ENCODE assay signal across 1 cellular context in the genomic region with DNA sequence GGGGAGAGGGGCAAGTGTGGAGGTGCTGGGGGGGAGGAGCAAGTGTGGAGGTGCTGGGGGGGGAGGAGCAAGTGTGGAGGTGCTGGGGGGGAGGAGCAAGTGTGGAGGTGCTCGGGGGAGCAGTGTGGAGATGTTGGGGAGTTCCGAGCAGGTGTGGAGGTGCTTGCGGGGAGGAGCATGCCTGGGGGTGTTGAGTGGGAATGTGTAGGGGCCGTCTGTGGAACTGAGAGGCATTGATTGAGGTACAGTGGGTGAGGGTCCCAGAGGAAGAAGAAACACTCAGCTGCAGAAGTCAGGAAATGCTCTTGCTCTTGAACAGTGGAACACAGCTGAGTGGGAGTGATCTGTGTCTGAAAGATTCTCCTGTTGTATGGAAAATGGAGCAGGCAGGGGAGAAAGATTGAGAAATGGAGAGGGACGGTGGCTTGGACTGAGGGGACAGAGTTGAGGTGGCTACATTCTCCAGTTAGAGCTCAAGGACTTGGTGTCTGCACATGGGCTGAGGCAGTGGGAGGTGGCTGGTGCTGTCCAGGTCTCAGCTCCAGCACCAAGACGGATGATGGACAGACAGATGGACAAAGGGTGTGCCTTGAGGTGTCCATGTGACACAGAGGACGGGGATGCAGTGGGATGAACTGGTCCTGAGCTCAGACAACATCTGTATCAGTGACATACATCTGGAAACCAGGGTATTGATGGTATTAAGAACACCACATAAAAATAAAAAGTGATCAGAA.
TF ChIP-seq lines count a peak whose summit lies in the region.

No MANE protein-coding gene starts in this region.

TF ChIP-seq in IMR-90, 13 proteins besides CTCF, POLR2A, EP300 and RAD21:
- no peak for TF ChIP-seq CEBPB (IDR thresholded peaks at IDR 0.05; ENCODE audit: low read depth, low read length)
- TF ChIP-seq RFX5 (IDR thresholded peaks at IDR 0.05; ENCODE audit: low read depth, low read length), result no peak
- no peak for TF ChIP-seq NFE2L2 (IDR thresholded peaks at IDR 0.05; ENCODE audit: low read depth, low read length)
- no peak for TF ChIP-seq MAZ (IDR thresholded peaks at IDR 0.05; ENCODE audit: borderline replicate concordance, low read depth, low read length)
- TF ChIP-seq, protein P1, sequence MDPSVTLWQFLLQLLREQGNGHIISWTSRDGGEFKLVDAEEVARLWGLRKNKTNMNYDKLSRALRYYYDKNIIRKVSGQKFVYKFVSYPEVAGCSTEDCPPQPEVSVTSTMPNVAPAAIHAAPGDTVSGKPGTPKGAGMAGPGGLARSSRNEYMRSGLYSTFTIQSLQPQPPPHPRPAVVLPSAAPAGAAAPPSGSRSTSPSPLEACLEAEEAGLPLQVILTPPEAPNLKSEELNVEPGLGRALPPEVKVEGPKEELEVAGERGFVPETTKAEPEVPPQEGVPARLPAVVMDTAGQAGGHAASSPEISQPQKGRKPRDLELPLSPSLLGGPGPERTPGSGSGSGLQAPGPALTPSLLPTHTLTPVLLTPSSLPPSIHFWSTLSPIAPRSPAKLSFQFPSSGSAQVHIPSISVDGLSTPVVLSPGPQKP (IDR thresholded peaks at IDR 0.05; ENCODE audit: borderline replicate concordance, low read depth, low read length), result no peak
- TF ChIP-seq FOS (IDR thresholded peaks at IDR 0.05; ENCODE audit: low read depth, low read length), result no peak
- no peak for TF ChIP-seq MXI1 (IDR thresholded peaks at IDR 0.05; ENCODE audit: borderline replicate concordance, low read depth, low read length)
- no peak for TF ChIP-seq SMC3 (IDR thresholded peaks at IDR 0.05; ENCODE audit: low read depth, low read length)
TF ChIP-seq in IMR-90: peak in this region for 0.
